In the genomic region with DNA sequence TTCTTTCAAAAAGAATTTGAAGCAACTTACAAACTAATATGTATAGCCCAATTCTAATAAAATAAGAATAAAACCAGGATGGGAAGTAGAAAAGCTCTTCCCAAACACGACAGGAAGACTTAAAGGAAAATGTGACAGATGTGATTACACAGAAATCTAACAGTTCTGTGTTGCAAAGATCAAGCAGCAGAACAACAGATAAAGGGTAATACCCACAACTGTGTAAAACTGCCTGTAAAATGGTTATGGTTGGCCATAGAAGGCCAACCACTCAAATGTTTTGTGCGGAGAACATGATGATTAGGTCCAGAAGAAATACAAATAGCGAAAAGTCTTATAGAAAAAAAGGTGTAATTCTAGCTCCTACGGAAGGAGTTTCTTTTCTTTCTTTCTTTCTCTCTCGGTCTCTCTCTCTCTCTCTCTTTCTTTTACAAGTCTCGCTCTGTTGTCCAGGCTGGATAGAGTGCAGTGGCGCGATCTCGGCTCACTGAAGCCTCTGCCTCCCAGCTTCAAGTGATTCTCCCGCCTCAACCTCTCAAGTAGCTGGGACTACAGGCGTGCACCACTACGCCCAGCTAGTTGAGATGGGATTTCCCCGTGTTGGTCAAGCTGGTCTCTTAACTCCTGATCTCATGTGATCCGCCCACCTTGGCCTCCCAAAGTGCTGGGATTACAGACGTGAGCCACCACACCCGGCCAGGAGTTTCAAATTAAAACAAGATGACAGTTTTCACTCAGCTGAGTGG, we compare ENCODE assay signal across 1 cellular context.
TF ChIP-seq lines count a peak whose summit lies in the region.

No MANE protein-coding gene starts in this region.

TF ChIP-seq in K562, 482 proteins besides CTCF, POLR2A, EP300 and RAD21 (continued from another document):
- TF ChIP-seq ARID3B (CRISPR knock-in tag; IDR thresholded peaks at IDR 0.05; ENCODE audit: borderline replicate concordance) (no peak), ZNF76 (CRISPR knock-in tag; IDR thresholded peaks at IDR 0.05; ENCODE audit: borderline replicate concordance) (no peak)
